Comparison of ENCODE assay signal across 4 cellular contexts in genomic region chr9:33454661-33455026, GRCh38. TPM values are rescaled to one million over a fixed set of nuclear protein-coding genes. Genes with fewer than 3 reads are reported as not detected.
"Had no signal": no experiment of that assay in that cellular context is flagged by ENCODE, and none has a peak within 500 bp of the region (broad histone marks: within the 10 kb centered on the region; RNA-seq: fewer than 3 reads in every experiment).

No MANE protein-coding gene starts in this region.

RNA-seq across cellular contexts. Expression of gene AQP7, which starts 52.3 kb away (rescaled TPM):
- total RNA-seq: activated B cell treated with CpG ODN at 0.5 μM for 24 hours; activated T-helper 2 cell treated with anti-CD3 and anti-CD28 coated beads, Interferon-gamma antibody, Interleukin-2, Interleukin-4, amounts not matched to agents 10 μg/mL and 5 μg/mL and 100 μg/mL, durations not matched to agents 14 hours and 24 hours and 36 hours; dermis blood vessel endothelial cell; natural killer cell had no signal
